ENCODE assay signal across 18 cellular contexts in the genomic region with DNA sequence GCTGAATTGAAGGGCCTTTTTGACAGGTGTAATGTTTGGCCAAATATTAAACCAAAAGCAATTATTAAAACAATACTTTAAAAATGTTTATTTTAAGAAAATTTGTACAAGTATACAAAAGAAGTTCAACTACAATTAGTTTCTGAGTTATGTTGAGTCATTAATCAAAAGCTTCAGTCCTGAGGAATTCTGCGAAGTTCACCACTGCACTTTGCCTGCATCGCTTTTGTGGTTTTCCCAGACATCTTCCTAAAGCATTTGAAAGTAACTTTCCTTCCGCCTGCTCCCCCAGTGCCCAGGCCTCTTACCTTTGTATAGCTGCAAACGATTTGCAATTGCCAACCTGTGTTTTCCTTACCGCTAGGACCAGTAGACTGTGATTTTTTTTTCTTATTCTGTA.
DNase-seq lines count a peak whose midpoint lies in the region; ATAC-seq and TF ChIP-seq lines count a peak whose summit lies in the region.
"Had no signal": no experiment of that assay in that cellular context is flagged by ENCODE, and none has a peak within 500 bp of the region (broad histone marks: within the 10 kb centered on the region; RNA-seq: fewer than 3 reads in every experiment).

No MANE protein-coding gene starts in this region.

- in situ Hi-C loops in GM13976 (cut with MboI; ENCODE audit: low sequenced_read_pairs, unreplicated experiment) = no loop called here

- H3K36me3 ChIP-seq in esophagus muscularis mucosa = no peaks in the 10 kb centered on the region

- H3K27me3 ChIP-seq in esophagus muscularis mucosa = no peaks in the 10 kb centered on the region

- peak; percentile 49 for ATAC-seq in SK-N-SH treated with all-trans-retinoic acid at 6 μM for 48 hours
- no peak for ATAC-seq in sciatic nerve
- ATAC-seq: A549, HCT116 had no signal

- H3K4me3 ChIP-seq in esophagus muscularis mucosa = no peak overlapping the region
- H3K4me3 ChIP-seq: A549 had no signal

- DNase-seq in M059J (ENCODE audit: low read depth) (peak; percentile 68), esophagus muscularis mucosa (ENCODE audit: extremely low spot score) (peak; percentile 37), COLO829 (ENCODE audit: low spot score) (no peak), sciatic nerve (ENCODE audit: low spot score) (no peak), GM13976 (ENCODE audit: low spot score) (no peak)
- DNase-seq: AML-193; CD4-positive, alpha-beta T cell; DMS53; DND-41; GDM1; GOT3; H7; HFFc6 had no signal

- no peak for TF ChIP-seq EP300 in esophagus muscularis mucosa (IDR thresholded peaks at IDR 0.05)

- no peak overlapping the region for H3K27ac ChIP-seq in esophagus muscularis mucosa (replicated peaks in 1 of 4)
- H3K27ac ChIP-seq: A549, C4-2B, HL-60 had no signal

- H3K9me3 ChIP-seq in esophagus muscularis mucosa = no peaks in the 10 kb centered on the region
- H3K9me3 ChIP-seq: A549 had no signal

- 79% methylated on average over 5 of the region's 5 CpGs for WGBS in esophagus muscularis mucosa

- TF ChIP-seq CTCF in esophagus muscularis mucosa (IDR thresholded peaks at IDR 0.05) = no peak
- TF ChIP-seq CTCF in GM13976 (IDR thresholded peaks at IDR 0.05; ENCODE audit: borderline replicate concordance, control extremely low read depth, extremely low read depth, insufficient read depth, missing control alignments) = no peak

- intact Hi-C loops in esophagus muscularis mucosa (cut with DNase I) (no loop called here), sciatic nerve (cut with DNase I) (no loop called here)

- no peak for TF ChIP-seq POLR2A in esophagus muscularis mucosa (IDR thresholded peaks at IDR 0.05; ENCODE audit: low read depth)

- no peaks in the 10 kb centered on the region for H3K4me1 ChIP-seq in esophagus muscularis mucosa
- H3K4me1 ChIP-seq: A549 had no signal

TF ChIP-seq in SK-N-SH treated with all-trans-retinoic acid at 6 μM for 48 hours, 23 proteins besides CTCF, POLR2A, EP300 and RAD21:
- TF ChIP-seq CSDC2 (CRISPR knock-in tag; IDR thresholded peaks at IDR 0.05) (no peak), SNAI2 (CRISPR knock-in tag; IDR thresholded peaks at IDR 0.05) (no peak), PPARA (CRISPR knock-in tag; IDR thresholded peaks at IDR 0.05; ENCODE audit: borderline replicate concordance) (no peak), ZFP3 (CRISPR knock-in tag; IDR thresholded peaks at IDR 0.05) (no peak), ZNF565 (CRISPR knock-in tag; conservative IDR thresholded peaks at IDR 0.05; ENCODE audit: low read depth) (no peak), ISL1 (CRISPR knock-in tag; IDR thresholded peaks at IDR 0.05) (no peak), GLIS3 (CRISPR knock-in tag; IDR thresholded peaks at IDR 0.05) (no peak), ZFP30 (CRISPR knock-in tag; IDR thresholded peaks at IDR 0.05) (no peak), ESRRG (CRISPR knock-in tag; IDR thresholded peaks at IDR 0.05) (no peak), RARB (CRISPR knock-in tag; IDR thresholded peaks at IDR 0.05) (no peak), ZNF8 (CRISPR knock-in tag; IDR thresholded peaks at IDR 0.05) (no peak), TCF4 (CRISPR knock-in tag; IDR thresholded peaks at IDR 0.05; ENCODE audit: borderline replicate concordance) (no peak), ZC3H10 (CRISPR knock-in tag; IDR thresholded peaks at IDR 0.05) (no peak), OSR1 (CRISPR knock-in tag; IDR thresholded peaks at IDR 0.05) (no peak)
- TF ChIP-seq, protein P1, sequence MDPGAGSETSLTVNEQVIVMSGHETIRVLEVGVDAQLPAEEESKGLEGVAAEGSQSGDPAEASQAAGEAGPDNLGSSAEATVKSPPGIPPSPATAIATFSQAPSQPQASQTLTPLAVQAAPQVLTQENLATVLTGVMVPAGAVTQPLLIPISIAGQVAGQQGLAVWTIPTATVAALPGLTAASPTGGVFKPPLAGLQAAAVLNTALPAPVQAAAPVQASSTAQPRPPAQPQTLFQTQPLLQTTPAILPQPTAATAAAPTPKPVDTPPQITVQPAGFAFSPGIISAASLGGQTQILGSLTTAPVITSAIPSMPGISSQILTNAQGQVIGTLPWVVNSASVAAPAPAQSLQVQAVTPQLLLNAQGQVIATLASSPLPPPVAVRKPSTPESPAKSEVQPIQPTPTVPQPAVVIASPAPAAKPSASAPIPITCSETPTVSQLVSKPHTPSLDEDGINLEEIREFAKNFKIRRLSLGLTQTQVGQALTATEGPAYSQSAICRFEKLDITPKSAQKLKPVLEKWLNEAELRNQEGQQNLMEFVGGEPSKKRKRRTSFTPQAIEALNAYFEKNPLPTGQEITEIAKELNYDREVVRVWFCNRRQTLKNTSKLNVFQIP (CRISPR knock-in tag; IDR thresholded peaks at IDR 0.05; ENCODE audit: borderline replicate concordance, low read depth) = no peak
- TF ChIP-seq, protein P2, sequence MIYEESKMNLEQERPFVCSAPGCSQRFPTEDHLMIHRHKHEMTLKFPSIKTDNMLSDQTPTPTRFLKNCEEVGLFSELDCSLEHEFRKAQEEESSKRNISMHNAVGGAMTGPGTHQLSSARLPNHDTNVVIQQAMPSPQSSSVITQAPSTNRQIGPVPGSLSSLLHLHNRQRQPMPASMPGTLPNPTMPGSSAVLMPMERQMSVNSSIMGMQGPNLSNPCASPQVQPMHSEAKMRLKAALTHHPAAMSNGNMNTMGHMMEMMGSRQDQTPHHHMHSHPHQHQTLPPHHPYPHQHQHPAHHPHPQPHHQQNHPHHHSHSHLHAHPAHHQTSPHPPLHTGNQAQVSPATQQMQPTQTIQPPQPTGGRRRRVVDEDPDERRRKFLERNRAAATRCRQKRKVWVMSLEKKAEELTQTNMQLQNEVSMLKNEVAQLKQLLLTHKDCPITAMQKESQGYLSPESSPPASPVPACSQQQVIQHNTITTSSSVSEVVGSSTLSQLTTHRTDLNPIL (CRISPR knock-in tag; IDR thresholded peaks at IDR 0.05; ENCODE audit: low read depth) = no peak
- TF ChIP-seq, protein P3, sequence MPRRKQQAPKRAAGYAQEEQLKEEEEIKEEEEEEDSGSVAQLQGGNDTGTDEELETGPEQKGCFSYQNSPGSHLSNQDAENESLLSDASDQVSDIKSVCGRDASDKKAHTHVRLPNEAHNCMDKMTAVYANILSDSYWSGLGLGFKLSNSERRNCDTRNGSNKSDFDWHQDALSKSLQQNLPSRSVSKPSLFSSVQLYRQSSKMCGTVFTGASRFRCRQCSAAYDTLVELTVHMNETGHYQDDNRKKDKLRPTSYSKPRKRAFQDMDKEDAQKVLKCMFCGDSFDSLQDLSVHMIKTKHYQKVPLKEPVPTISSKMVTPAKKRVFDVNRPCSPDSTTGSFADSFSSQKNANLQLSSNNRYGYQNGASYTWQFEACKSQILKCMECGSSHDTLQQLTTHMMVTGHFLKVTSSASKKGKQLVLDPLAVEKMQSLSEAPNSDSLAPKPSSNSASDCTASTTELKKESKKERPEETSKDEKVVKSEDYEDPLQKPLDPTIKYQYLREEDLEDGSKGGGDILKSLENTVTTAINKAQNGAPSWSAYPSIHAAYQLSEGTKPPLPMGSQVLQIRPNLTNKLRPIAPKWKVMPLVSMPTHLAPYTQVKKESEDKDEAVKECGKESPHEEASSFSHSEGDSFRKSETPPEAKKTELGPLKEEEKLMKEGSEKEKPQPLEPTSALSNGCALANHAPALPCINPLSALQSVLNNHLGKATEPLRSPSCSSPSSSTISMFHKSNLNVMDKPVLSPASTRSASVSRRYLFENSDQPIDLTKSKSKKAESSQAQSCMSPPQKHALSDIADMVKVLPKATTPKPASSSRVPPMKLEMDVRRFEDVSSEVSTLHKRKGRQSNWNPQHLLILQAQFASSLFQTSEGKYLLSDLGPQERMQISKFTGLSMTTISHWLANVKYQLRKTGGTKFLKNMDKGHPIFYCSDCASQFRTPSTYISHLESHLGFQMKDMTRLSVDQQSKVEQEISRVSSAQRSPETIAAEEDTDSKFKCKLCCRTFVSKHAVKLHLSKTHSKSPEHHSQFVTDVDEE (CRISPR knock-in tag; IDR thresholded peaks at IDR 0.05) = no peak
TF ChIP-seq in SK-N-SH treated with all-trans-retinoic acid at 6 μM for 48 hours: peak in this region for 0.

Comparison
In these comparisons a context has a peak if more than half of its experiments do, and no peak if none do; other contexts are left out.
1. DNase-seq: peak in M059J (single experiment) and esophagus muscularis mucosa (single experiment); none in COLO829 (single experiment), sciatic nerve (single experiment) and GM13976 (single experiment).